ENCODE assay signal across 19 cellular contexts in genomic region chr2:205387350-205388045, GRCh38.
"Had no signal": no experiment of that assay in that cellular context is flagged by ENCODE, and none has a peak within 500 bp of the region (broad histone marks: within the 10 kb centered on the region; RNA-seq: fewer than 3 reads in every experiment).

No MANE protein-coding gene starts in this region.

- H3K4me1 ChIP-seq: esophagus muscularis mucosa, thyroid gland had no signal

- FAIRE-seq: astrocyte, bronchial epithelial cell, keratinocyte had no signal

- H3K4me3 ChIP-seq: adrenal gland, esophagus muscularis mucosa, lung, thyroid gland had no signal

- H3K36me3 ChIP-seq: adrenal gland, esophagus muscularis mucosa, thyroid gland had no signal

- H3K27me3 ChIP-seq: adrenal gland, esophagus muscularis mucosa, thyroid gland had no signal

- H3K9me3 ChIP-seq: adrenal gland, esophagus muscularis mucosa, thyroid gland had no signal

- DNase-seq: activated CD4-positive, alpha-beta T cell treated with anti-CD3 and anti-CD28 coated beads, Interleukin-2, amount 50 U/mL, for 4 hours; activated gamma-delta T cell; cerebellar nuclear complex; effector CD8-positive, alpha-beta T cell; foreskin fibroblast; hippocampal formation; occipital lobe; posterior cingulate gyrus; retina; stimulated activated CD8-positive, alpha-beta memory T cell treated with anti-CD3 and anti-CD28 coated beads, Interleukin-4, amount 100 ng/mL, for 48 hours; stimulated activated naive CD4-positive, alpha-beta T cell; T-helper 2 cell; thyroid gland had no signal
